1 cellular context compared by ENCODE assay signal in genomic region chr5:175012267-175012666, GRCh38.
TF ChIP-seq lines count a peak whose summit lies in the region.

No MANE protein-coding gene starts in this region.

TF ChIP-seq in H1, 55 proteins besides CTCF, POLR2A, EP300 and RAD21:
- TF ChIP-seq RNF2 (IDR thresholded peaks at IDR 0.05; ENCODE audit: borderline replicate concordance, low read depth, low read length, missing control alignments, poor library complexity, severe bottlenecking) (no peak), SP4 (IDR thresholded peaks at IDR 0.05; ENCODE audit: low read length) (no peak)
